19 cellular contexts compared by ENCODE assay signal in the genomic region with DNA sequence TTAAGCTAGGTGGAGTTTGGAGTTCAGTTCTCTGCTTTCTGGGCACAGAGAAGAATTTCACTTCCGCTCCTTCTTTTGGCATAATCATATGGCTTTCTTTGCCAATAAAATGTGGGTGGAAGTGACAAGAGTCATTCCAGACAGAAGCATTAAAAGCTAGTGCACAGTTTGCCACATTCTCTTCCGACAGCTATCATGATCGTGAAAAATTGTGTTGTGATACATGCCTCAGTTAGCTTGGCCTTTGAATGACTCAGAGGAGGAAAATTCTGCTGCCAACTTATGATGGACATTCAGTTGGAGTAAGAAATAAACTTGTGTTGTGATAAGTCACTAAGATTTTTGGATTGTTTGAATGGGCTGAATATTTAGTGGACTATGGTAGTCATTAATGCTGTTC.
DNase-seq lines count a peak whose midpoint lies in the region; ATAC-seq and FAIRE-seq lines count a peak whose summit lies in the region.
"Had no signal": no experiment of that assay in that cellular context is flagged by ENCODE, and none has a peak within 500 bp of the region (broad histone marks: within the 10 kb centered on the region; RNA-seq: fewer than 3 reads in every experiment).

No MANE protein-coding gene starts in this region.

- H3K9me3 ChIP-seq in T-helper 17 cell (ENCODE audit: control insufficient read depth, low read length, poor library complexity, severe bottlenecking), result no peaks in the 10 kb centered on the region
- H3K9me3 ChIP-seq: left lung, right atrium auricular region, upper lobe of left lung had no signal

- no peaks in the 10 kb centered on the region for H3K27me3 Mint-ChIP-seq in activated naive CD4-positive, alpha-beta T cell treated with anti-CD3 and anti-CD28 coated beads, Interleukin-2, amount 10 ng/mL, durations not matched to agents 7 days and 5 days
- no peaks in the 10 kb centered on the region for H3K27me3 Mint-ChIP-seq in T-helper 17 cell
- no peaks in the 10 kb centered on the region for H3K27me3 Mint-ChIP-seq in central memory CD8-positive, alpha-beta T cell

- CTCF ChIA-PET in activated naive CD4-positive, alpha-beta T cell treated with anti-CD3 and anti-CD28 coated beads, Interleukin-2, amount 10 ng/mL, durations not matched to agents 7 days and 5 days (lab: Charles Lee), result interaction anchor here (0.7 to 2.5 kb wide), 10 partner anchors 9 to 270 kb away, joined by 3 to 17 read pairs (median 4); no protein-coding TSS in a partner anchor

- H3K4me1 Mint-ChIP-seq in activated naive CD4-positive, alpha-beta T cell treated with anti-CD3 and anti-CD28 coated beads, Interleukin-2, amount 10 ng/mL, durations not matched to agents 7 days and 5 days, result peaks cover 73% of the 10 kb centered on the region
- peaks cover 33% of the 10 kb centered on the region for H3K4me1 Mint-ChIP-seq in T-helper 17 cell
- peaks cover 56% of the 10 kb centered on the region for H3K4me1 Mint-ChIP-seq in central memory CD8-positive, alpha-beta T cell

- peak overlapping the region; percentile 96 for H3K27ac Mint-ChIP-seq in activated naive CD4-positive, alpha-beta T cell treated with anti-CD3 and anti-CD28 coated beads, Interleukin-2, amount 10 ng/mL, durations not matched to agents 7 days and 5 days
- H3K27ac Mint-ChIP-seq in T-helper 17 cell, result peak overlapping the region; percentile 63
- peak overlapping the region; percentile 60 for H3K27ac Mint-ChIP-seq in central memory CD8-positive, alpha-beta T cell (ENCODE audit: low read depth)
- H3K27ac Mint-ChIP-seq: H9, IgD-negative memory B cell had no signal

- no peak for DNase-seq in activated naive CD4-positive, alpha-beta T cell treated with anti-CD3 and anti-CD28 coated beads, Interleukin-2, amount 10 ng/mL, durations not matched to agents 7 days and 5 days
- no peak for DNase-seq in activated naive CD4-positive, alpha-beta T cell treated with anti-CD3 and anti-CD28 coated beads, Interleukin-2, amount 50 U/mL, for 16 hours
- DNase-seq in T-helper 17 cell (no peak), urothelium cell line (ENCODE audit: low spot score) (peak; percentile 27), DMS 273 (lab: John Stamatoyannopoulos, UW; ENCODE audit: unreplicated experiment) (no peak), cerebellar nuclear complex (lab: John Stamatoyannopoulos, UW) (no peak), NCI-H146 treated with DMSO at 0.1 percent for 48 hours (lab: John Stamatoyannopoulos, UW; ENCODE audit: unreplicated experiment) (no peak)
- DNase-seq in central memory CD8-positive, alpha-beta T cell (ENCODE audit: low spot score in 2 of 2), result no peak
- DNase-seq: Calu3; H9; left lung; NCI-H187; NK-92 treated with Interleukin-12 subunit alpha and Interleukin-12 subunit beta, amount 100 ng/mL, for 24 hours; stimulated activated naive CD4-positive, alpha-beta T cell treated with Interleukin-2 at 50 U/mL for 16 hours; upper lobe of left lung; WERI-Rb-1 had no signal

- H3K36me3 Mint-ChIP-seq in activated naive CD4-positive, alpha-beta T cell treated with anti-CD3 and anti-CD28 coated beads, Interleukin-2, amount 10 ng/mL, durations not matched to agents 7 days and 5 days, result peaks cover 38% of the 10 kb centered on the region
- no peaks in the 10 kb centered on the region for H3K36me3 Mint-ChIP-seq in T-helper 17 cell (ENCODE audit: low read depth)
- no peaks in the 10 kb centered on the region for H3K36me3 Mint-ChIP-seq in central memory CD8-positive, alpha-beta T cell (ENCODE audit: insufficient read depth)

- ATAC-seq in T-helper 17 cell, result no peak
- no peak for ATAC-seq in central memory CD8-positive, alpha-beta T cell (replicated peaks; ENCODE audit: extremely low read depth, poor library complexity, severe bottlenecking)
- ATAC-seq: esophagus mucosa, left lung had no signal

- peaks cover 16% of the 10 kb centered on the region for H3K9me3 Mint-ChIP-seq in activated naive CD4-positive, alpha-beta T cell treated with anti-CD3 and anti-CD28 coated beads, Interleukin-2, amount 10 ng/mL, durations not matched to agents 7 days and 5 days
- peaks cover 15% of the 10 kb centered on the region for H3K9me3 Mint-ChIP-seq in central memory CD8-positive, alpha-beta T cell
- H3K9me3 Mint-ChIP-seq: H9 had no signal

- FAIRE-seq in urothelium cell line (lab: Jason Lieb, UNC), result peak; percentile 37

- H3K4me3 Mint-ChIP-seq in activated naive CD4-positive, alpha-beta T cell treated with anti-CD3 and anti-CD28 coated beads, Interleukin-2, amount 10 ng/mL, durations not matched to agents 7 days and 5 days, result no peak overlapping the region
- no peak overlapping the region for H3K4me3 Mint-ChIP-seq in T-helper 17 cell
- no peak overlapping the region for H3K4me3 Mint-ChIP-seq in central memory CD8-positive, alpha-beta T cell
- H3K4me3 Mint-ChIP-seq: H9, IgD-negative memory B cell had no signal
